Comparison of ENCODE assay signal across 10 cellular contexts in the genomic region with DNA sequence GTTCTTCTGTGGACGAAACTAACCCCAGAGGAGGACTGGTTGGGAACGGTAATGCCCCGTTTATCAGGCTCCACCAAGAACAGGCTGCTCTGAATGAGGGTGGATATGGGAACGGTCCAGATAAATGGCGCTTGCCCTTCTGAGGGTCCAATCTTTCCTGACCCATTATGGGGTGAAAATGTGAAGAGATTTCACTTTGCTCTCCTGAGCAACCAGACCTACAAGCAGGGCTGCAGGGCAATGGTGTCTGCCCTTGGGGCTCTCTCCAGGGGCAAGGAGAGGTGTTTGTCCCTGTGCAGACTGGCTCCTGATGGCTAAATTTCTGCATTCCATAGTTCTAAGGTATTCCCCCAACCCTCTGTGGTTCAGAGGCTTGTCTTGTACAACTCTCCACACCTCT. TPM values are rescaled to one million over a fixed set of nuclear protein-coding genes. Genes with fewer than 3 reads are reported as not detected.
DNase-seq lines count a peak whose midpoint lies in the region; ATAC-seq and TF ChIP-seq lines count a peak whose summit lies in the region.
"Had no signal": no experiment of that assay in that cellular context is flagged by ENCODE, and none has a peak within 500 bp of the region (broad histone marks: within the 10 kb centered on the region; RNA-seq: fewer than 3 reads in every experiment).

No MANE protein-coding gene starts in this region.

- TF ChIP-seq CTCF in WTC11 (IDR thresholded peaks at IDR 0.05) = no peak
- no peak for TF ChIP-seq CTCF in GM13976 (IDR thresholded peaks at IDR 0.05; ENCODE audit: borderline replicate concordance, control extremely low read depth, extremely low read depth, insufficient read depth, missing control alignments)

- H3K36me3 Mint-ChIP-seq in WTC11 (peaks cover 79% of the 10 kb centered on the region), immature natural killer cell (peaks cover 8 to 28% (median 11%) of the 10 kb centered on the region in 3 donors)
- H3K36me3 Mint-ChIP-seq in stimulated activated memory B cell treated with anti-CD40 and anti-IgM and Interleukin-4, amounts not matched to agents 10 μg/mL and 1 μg/mL and 100 μg/mL, for 72 hours = peaks cover 71% of the 10 kb centered on the region

- no peaks in the 10 kb centered on the region for H3K9me3 Mint-ChIP-seq in WTC11
- peaks cover 0 to 2% (median 0%) of the 10 kb centered on the region in 6 donors for H3K9me3 Mint-ChIP-seq in immature natural killer cell
- H3K9me3 Mint-ChIP-seq in stimulated activated memory B cell treated with anti-CD40 and anti-IgM and Interleukin-4, amounts not matched to agents 10 μg/mL and 1 μg/mL and 100 μg/mL, for 72 hours = no peaks in the 10 kb centered on the region

- H3K4me1 Mint-ChIP-seq in WTC11 (peaks cover 78% of the 10 kb centered on the region), immature natural killer cell (peaks cover 99% of the 10 kb centered on the region in 2 donors)
- peaks cover 97% of the 10 kb centered on the region for H3K4me1 Mint-ChIP-seq in stimulated activated memory B cell treated with anti-CD40 and anti-IgM and Interleukin-4, amounts not matched to agents 10 μg/mL and 1 μg/mL and 100 μg/mL, for 72 hours

- POLR2A ChIA-PET in WTC11 (lab: Charles Lee) = interaction anchor here (1.1 kb wide), 1 partner anchor 140 kb away, joined by 4 read pairs; no protein-coding TSS in a partner anchor

- peak; percentile 33 for DNase-seq in activated CD8-positive, alpha-beta memory T cell treated with anti-CD3 and anti-CD28 coated beads for 24 hours
- DNase-seq in activated CD8-positive, alpha-beta memory T cell treated with anti-CD3 and anti-CD28 coated beads, Interleukin-2, amount 50 U/mL, for 4 hours = no peak
- no peak for DNase-seq in WTC11 (ENCODE audit: low spot score)
- no peak for DNase-seq in immature natural killer cell
- no peak for DNase-seq in GM13976 (ENCODE audit: low spot score)
- DNase-seq: GDM1, NCI-H1048 had no signal

- ATAC-seq in WTC11 (no peak), GM21717 (IDR thresholded peaks at IDR 0.05; ENCODE audit: unreplicated experiment) (no peak), HG03469 (IDR thresholded peaks at IDR 0.05; ENCODE audit: unreplicated experiment) (no peak)
- no peak for ATAC-seq in stimulated activated memory B cell treated with anti-CD40 and anti-IgM and Interleukin-4, amounts not matched to agents 10 μg/mL and 1 μg/mL and 100 μg/mL, for 72 hours

- in situ Hi-C loops in GM13976 (cut with MboI; ENCODE audit: low sequenced_read_pairs, unreplicated experiment) = no loop called here

- no peak overlapping the region for H3K4me3 Mint-ChIP-seq in WTC11
- peak overlapping the region; percentile 80 to 95 (median 87) for H3K4me3 Mint-ChIP-seq in immature natural killer cell
- no peak overlapping the region for H3K4me3 Mint-ChIP-seq in stimulated activated memory B cell treated with anti-CD40 and anti-IgM and Interleukin-4, amounts not matched to agents 10 μg/mL and 1 μg/mL and 100 μg/mL, for 72 hours

- no peaks in the 10 kb centered on the region for H3K27me3 Mint-ChIP-seq in WTC11 (ENCODE audit: low read depth)
- peaks cover 18 to 47% (median 39%) of the 10 kb centered on the region in 3 donors for H3K27me3 Mint-ChIP-seq in immature natural killer cell (ENCODE audit: low read depth in 3 of 3)
- H3K27me3 Mint-ChIP-seq in stimulated activated memory B cell treated with anti-CD40 and anti-IgM and Interleukin-4, amounts not matched to agents 10 μg/mL and 1 μg/mL and 100 μg/mL, for 72 hours = no peaks in the 10 kb centered on the region

- H3K27ac Mint-ChIP-seq in WTC11 = peak overlapping the region; percentile 95
- peak overlapping the region; percentile 94 to 99 (median 98) for H3K27ac Mint-ChIP-seq in immature natural killer cell
- peak overlapping the region; percentile 97 for H3K27ac Mint-ChIP-seq in stimulated activated memory B cell treated with anti-CD40 and anti-IgM and Interleukin-4, amounts not matched to agents 10 μg/mL and 1 μg/mL and 100 μg/mL, for 72 hours

- CTCF ChIA-PET in WTC11 (lab: Charles Lee) = interaction anchor here (4.8 kb wide), 1 partner anchor 140 kb away, joined by 33 read pairs; no protein-coding TSS in a partner anchor

TF ChIP-seq in WTC11, 78 proteins besides CTCF, POLR2A, EP300 and RAD21:
- TF ChIP-seq, protein P1, sequence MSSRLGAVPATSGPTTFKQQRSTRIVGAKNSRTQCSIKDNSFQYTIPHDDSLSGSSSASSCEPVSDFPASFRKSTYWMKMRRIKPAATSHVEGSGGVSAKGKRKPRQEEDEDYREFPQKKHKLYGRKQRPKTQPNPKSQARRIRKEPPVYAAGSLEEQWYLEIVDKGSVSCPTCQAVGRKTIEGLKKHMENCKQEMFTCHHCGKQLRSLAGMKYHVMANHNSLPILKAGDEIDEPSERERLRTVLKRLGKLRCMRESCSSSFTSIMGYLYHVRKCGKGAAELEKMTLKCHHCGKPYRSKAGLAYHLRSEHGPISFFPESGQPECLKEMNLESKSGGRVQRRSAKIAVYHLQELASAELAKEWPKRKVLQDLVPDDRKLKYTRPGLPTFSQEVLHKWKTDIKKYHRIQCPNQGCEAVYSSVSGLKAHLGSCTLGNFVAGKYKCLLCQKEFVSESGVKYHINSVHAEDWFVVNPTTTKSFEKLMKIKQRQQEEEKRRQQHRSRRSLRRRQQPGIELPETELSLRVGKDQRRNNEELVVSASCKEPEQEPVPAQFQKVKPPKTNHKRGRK (CRISPR knock-in tag; IDR thresholded peaks at IDR 0.05; ENCODE audit: borderline replicate concordance) = no peak
- TF ChIP-seq PRRX2 (CRISPR knock-in tag; IDR thresholded peaks at IDR 0.05) (no peak), ZNF138 (CRISPR knock-in tag; conservative IDR thresholded peaks at IDR 0.05) (no peak), ZNF423 (CRISPR knock-in tag; IDR thresholded peaks at IDR 0.05) (no peak), ETV6 (CRISPR knock-in tag; IDR thresholded peaks at IDR 0.05) (no peak), NR3C1 (CRISPR knock-in tag; conservative IDR thresholded peaks at IDR 0.05; ENCODE audit: low read depth) (no peak), ZNF219 (CRISPR knock-in tag; IDR thresholded peaks at IDR 0.05; ENCODE audit: borderline replicate concordance) (no peak), GTF2I (CRISPR knock-in tag; conservative IDR thresholded peaks at IDR 0.05) (no peak), ELF4 (CRISPR knock-in tag; IDR thresholded peaks at IDR 0.05; ENCODE audit: low read depth) (no peak), ZNF121 (CRISPR knock-in tag; IDR thresholded peaks at IDR 0.05) (no peak), ATF2 (CRISPR knock-in tag; IDR thresholded peaks at IDR 0.05; ENCODE audit: borderline replicate concordance, low read depth) (no peak), OVOL2 (CRISPR knock-in tag; IDR thresholded peaks at IDR 0.05; ENCODE audit: borderline replicate concordance) (no peak), SMAD3 (CRISPR knock-in tag; IDR thresholded peaks at IDR 0.05; ENCODE audit: borderline replicate concordance) (no peak)
- TF ChIP-seq, protein P2, sequence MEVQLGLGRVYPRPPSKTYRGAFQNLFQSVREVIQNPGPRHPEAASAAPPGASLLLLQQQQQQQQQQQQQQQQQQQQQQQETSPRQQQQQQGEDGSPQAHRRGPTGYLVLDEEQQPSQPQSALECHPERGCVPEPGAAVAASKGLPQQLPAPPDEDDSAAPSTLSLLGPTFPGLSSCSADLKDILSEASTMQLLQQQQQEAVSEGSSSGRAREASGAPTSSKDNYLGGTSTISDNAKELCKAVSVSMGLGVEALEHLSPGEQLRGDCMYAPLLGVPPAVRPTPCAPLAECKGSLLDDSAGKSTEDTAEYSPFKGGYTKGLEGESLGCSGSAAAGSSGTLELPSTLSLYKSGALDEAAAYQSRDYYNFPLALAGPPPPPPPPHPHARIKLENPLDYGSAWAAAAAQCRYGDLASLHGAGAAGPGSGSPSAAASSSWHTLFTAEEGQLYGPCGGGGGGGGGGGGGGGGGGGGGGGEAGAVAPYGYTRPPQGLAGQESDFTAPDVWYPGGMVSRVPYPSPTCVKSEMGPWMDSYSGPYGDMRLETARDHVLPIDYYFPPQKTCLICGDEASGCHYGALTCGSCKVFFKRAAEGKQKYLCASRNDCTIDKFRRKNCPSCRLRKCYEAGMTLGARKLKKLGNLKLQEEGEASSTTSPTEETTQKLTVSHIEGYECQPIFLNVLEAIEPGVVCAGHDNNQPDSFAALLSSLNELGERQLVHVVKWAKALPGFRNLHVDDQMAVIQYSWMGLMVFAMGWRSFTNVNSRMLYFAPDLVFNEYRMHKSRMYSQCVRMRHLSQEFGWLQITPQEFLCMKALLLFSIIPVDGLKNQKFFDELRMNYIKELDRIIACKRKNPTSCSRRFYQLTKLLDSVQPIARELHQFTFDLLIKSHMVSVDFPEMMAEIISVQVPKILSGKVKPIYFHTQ (CRISPR knock-in tag; IDR thresholded peaks at IDR 0.05) = no peak
- TF ChIP-seq, protein P3, sequence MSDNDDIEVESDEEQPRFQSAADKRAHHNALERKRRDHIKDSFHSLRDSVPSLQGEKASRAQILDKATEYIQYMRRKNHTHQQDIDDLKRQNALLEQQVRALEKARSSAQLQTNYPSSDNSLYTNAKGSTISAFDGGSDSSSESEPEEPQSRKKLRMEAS (CRISPR knock-in tag; IDR thresholded peaks at IDR 0.05) = no peak

RNA-seq across cellular contexts. Expression of gene SLC2A1, which starts 25.1 kb away (rescaled TPM):
- total RNA-seq in WTC11 (2021) = 215 to 415 TPM (median 396 TPM) in 3 replicates
- 10 to 100 TPM; 39.1 to 55.0 (median 42.4) TPM for polyA plus RNA-seq in immature natural killer cell

Comparison
In these comparisons a context has a peak if more than half of its experiments do, and no peak if none do; other contexts are left out.
1. H3K4me3 Mint-ChIP-seq: peak in immature natural killer cell (5 of 5); none in WTC11 (single experiment) and stimulated activated memory B cell treated with anti-CD40 and anti-IgM and Interleukin-4, amounts not matched to agents 10 μg/mL and 1 μg/mL and 100 μg/mL, for 72 hours (single experiment).
2. Peak in every context shown above with its lines, with median percentiles within 50 percentile points of each other: H3K27ac Mint-ChIP-seq.